8 cellular contexts compared by ENCODE assay signal in genomic region chr9:113057193-113057592, GRCh38. TPM values are rescaled to one million over a fixed set of nuclear protein-coding genes. Genes with fewer than 3 reads are reported as not detected.
DNase-seq lines count a peak whose midpoint lies in the region; ATAC-seq and TF ChIP-seq lines count a peak whose summit lies in the region.

No MANE protein-coding gene starts in this region.

- peak overlapping the region in 2 of 3 donors; percentile 65 to 84 for H3K9ac ChIP-seq in skeletal muscle tissue (ENCODE audit: low read depth in 1 of 3, low read length in 3 of 3)

- no peaks in the 10 kb centered on the region for H3K27me3 Mint-ChIP-seq in chondrocyte (ENCODE audit: low read depth)

- H3K27me3 ChIP-seq in RWPE2 (ENCODE audit: insufficient read depth, poor library complexity, severe bottlenecking) (peaks cover 12% of the 10 kb centered on the region), right cardiac atrium (ENCODE audit: control insufficient read depth, insufficient read depth) (no peaks in the 10 kb centered on the region), skeletal muscle tissue (ENCODE audit: control insufficient read depth in 3 of 3, insufficient read depth in 3 of 3, low read length in 3 of 3) (peaks cover 15 to 17% (median 16%) of the 10 kb centered on the region in 3 donors)

- H3K9me3 Mint-ChIP-seq in chondrocyte (ENCODE audit: low read depth), result peaks cover 7% of the 10 kb centered on the region

- H3K4me1 ChIP-seq in RWPE2 (ENCODE audit: insufficient read depth, poor library complexity, severe bottlenecking) (peaks cover 6% of the 10 kb centered on the region), right cardiac atrium (ENCODE audit: control insufficient read depth, insufficient read depth, low read length) (no peaks in the 10 kb centered on the region), skeletal muscle tissue (ENCODE audit: control insufficient read depth in 3 of 3, insufficient read depth in 3 of 3, low read length in 3 of 3) (peaks cover 4 to 10% (median 9%) of the 10 kb centered on the region in 3 donors)

- TF ChIP-seq CTCF in RWPE2 (IDR thresholded peaks at IDR 0.05; ENCODE audit: poor library complexity, severe bottlenecking), result no peak
- no peak for TF ChIP-seq CTCF in chondrocyte (IDR thresholded peaks at IDR 0.05)

- intact Hi-C loops in right cardiac atrium (cut with DNase I), result no loop called here

- H3K4me3 ChIP-seq in GM08714 (ENCODE audit: low read length) (peak overlapping the region; percentile 72), RWPE2 (ENCODE audit: severe bottlenecking) (peak overlapping the region; percentile 52), right cardiac atrium (ENCODE audit: low read length) (peak overlapping the region; percentile 82), skeletal muscle tissue (ENCODE audit: low read length in 3 of 3) (peak overlapping the region; percentile 96 to 99 (median 98))

- WGBS in right cardiac atrium, result 32% methylated on average over 5 of the region's 5 CpGs

- H3K9me3 ChIP-seq in RWPE2 (ENCODE audit: severe bottlenecking) (peaks cover 3% of the 10 kb centered on the region), right cardiac atrium (ENCODE audit: control insufficient read depth, low read length) (peaks cover 16% of the 10 kb centered on the region), skeletal muscle tissue (ENCODE audit: control insufficient read depth in 3 of 3, low read length in 3 of 3) (peaks cover 5 to 31% (median 19%) of the 10 kb centered on the region in 3 donors)

- H3K36me3 Mint-ChIP-seq in chondrocyte (ENCODE audit: low read depth), result peaks cover 2% of the 10 kb centered on the region

- no peak for ATAC-seq in RWPE2 (ENCODE audit: low read depth)
- no peak for ATAC-seq in right cardiac atrium
- no peak for ATAC-seq in HG02973 (IDR thresholded peaks at IDR 0.05; ENCODE audit: unreplicated experiment)
- no peak for ATAC-seq in GM21576 (IDR thresholded peaks at IDR 0.05; ENCODE audit: unreplicated experiment)

- H3K4me1 Mint-ChIP-seq in chondrocyte (ENCODE audit: low read depth), result no peaks in the 10 kb centered on the region

- H3K4me3 Mint-ChIP-seq in chondrocyte (ENCODE audit: unreplicated experiment), result no peak overlapping the region

- H3K27ac Mint-ChIP-seq in chondrocyte (ENCODE audit: unreplicated experiment), result no peak overlapping the region

- H3K27ac ChIP-seq in RWPE2 (ENCODE audit: poor library complexity, severe bottlenecking), result no peak overlapping the region
- no peak overlapping the region for H3K27ac ChIP-seq in right cardiac atrium (ENCODE audit: low read length)
- peak overlapping the region; percentile 21 for H3K27ac ChIP-seq in skeletal muscle tissue (ENCODE audit: low read depth, low read length)

- H3K36me3 ChIP-seq in RWPE2 (ENCODE audit: low read depth), result no peaks in the 10 kb centered on the region
- no peaks in the 10 kb centered on the region for H3K36me3 ChIP-seq in skeletal muscle tissue (ENCODE audit: control insufficient read depth in 3 of 3, insufficient read depth in 3 of 3, low read length in 3 of 3)

- DNase-seq in RWPE2 (ENCODE audit: low spot score) (no peak), right cardiac atrium (no peak), chondrocyte (ENCODE audit: low spot score) (no peak), NCI-H2196 treated with DMSO at 0.1 percent for 48 hours (lab: John Stamatoyannopoulos, UW; ENCODE audit: unreplicated experiment) (no peak)

RNA-seq across cellular contexts. Expression of gene ZFP37, which starts 0.7 kb away (rescaled TPM):
- total RNA-seq in right cardiac atrium (1 to 10 TPM; 2.3 to 2.6 (median 2.4) TPM), skeletal muscle tissue (3.1 TPM), chondrocyte (3.3 to 4.3 TPM (median 3.6 TPM) in 3 replicates)
- 0.93 TPM for polyA plus RNA-seq in right cardiac atrium

RNA-seq across cellular contexts. Expression of gene ZNF883, which starts 45.2 kb away (rescaled TPM):
- 10 to 100 TPM in 1 of 4 donors, 1 to 10 TPM in 3; 6.3 to 11.9 (median 7.0) TPM for total RNA-seq in right cardiac atrium
- 8.3 TPM for polyA plus RNA-seq in right cardiac atrium
- 3.1 TPM for total RNA-seq in skeletal muscle tissue
- 3.3 to 5.8 TPM (median 4.5 TPM) in 3 replicates for total RNA-seq in chondrocyte
